22 cellular contexts compared by ENCODE assay signal in genomic region chr3:121786485-121786884, GRCh38. TPM values are rescaled to one million over a fixed set of nuclear protein-coding genes. Genes with fewer than 3 reads are reported as not detected.
A peak's percentile ranks its signal among the peaks of the same experiment; 100 is the strongest.
DNase-seq lines count a peak whose midpoint lies in the region; ATAC-seq and TF ChIP-seq lines count a peak whose summit lies in the region.
"Had no signal": no experiment of that assay in that cellular context is flagged by ENCODE, and none has a peak within 500 bp of the region (broad histone marks: within the 10 kb centered on the region; RNA-seq: fewer than 3 reads in every experiment).

No MANE protein-coding gene starts in this region.

- H3K9ac ChIP-seq in PC-3 (ENCODE audit: low read length) = no peak overlapping the region
- H3K9ac ChIP-seq: KMS-11 had no signal

- H3K27ac Mint-ChIP-seq in Calu3 (ENCODE audit: unreplicated experiment) = peak overlapping the region; percentile 23
- H3K27ac Mint-ChIP-seq: activated CD4-positive, alpha-beta T cell treated with anti-CD3 and anti-CD28 coated beads for 36 hours; activated naive CD4-positive, alpha-beta T cell treated with anti-CD3 and anti-CD28 coated beads, Interleukin-2, amount 50 U/mL, for 24 hours had no signal

- H3K79me2 ChIP-seq in PC-3 (ENCODE audit: low read length) (no peaks in the 10 kb centered on the region), osteoblast (ENCODE audit: insufficient read depth, low read length) (no peaks in the 10 kb centered on the region)

- ATAC-seq in PC-3 = peak; percentile 68
- ATAC-seq in omental fat pad (ENCODE audit: low FRiP score) = no peak
- ATAC-seq in HG03175 (IDR thresholded peaks at IDR 0.05; ENCODE audit: unreplicated experiment) = no peak
- ATAC-seq: activated CD4-positive, alpha-beta T cell treated with anti-CD3 and anti-CD28 coated beads for 36 hours; HCT116; mucosa of descending colon had no signal

- no peak overlapping the region for H3K27ac ChIP-seq in PC-3 (ENCODE audit: low read length)
- H3K27ac ChIP-seq in osteoblast (ENCODE audit: low read depth, low read length) = peak overlapping the region; percentile 56
- H3K27ac ChIP-seq: ascending aorta, esophagus squamous epithelium, KMS-11, SJSA1 had no signal

- H4K20me1 ChIP-seq in PC-3 (ENCODE audit: low read length) = no peaks in the 10 kb centered on the region
- no peaks in the 10 kb centered on the region for H4K20me1 ChIP-seq in osteoblast (ENCODE audit: insufficient read depth, low read length)

- H3F3A ChIP-seq in PC-3 (ENCODE audit: low read length, unreplicated experiment) = no peaks in the 10 kb centered on the region

- CTCF ChIA-PET in Calu3 (lab: Charles Lee) = no interaction called here
- CTCF ChIA-PET in PC-3 (lab: Charles Lee) = interaction anchor here (0.7 kb wide), 1 partner anchor 350 kb away, joined by 4 read pairs; no protein-coding TSS in a partner anchor

- no peaks in the 10 kb centered on the region for H3K9me3 ChIP-seq in PC-3 (ENCODE audit: low read length)
- H3K9me3 ChIP-seq in osteoblast (ENCODE audit: low read depth, low read length) = no peaks in the 10 kb centered on the region
- H3K9me3 ChIP-seq: ascending aorta, esophagus squamous epithelium, mucosa of descending colon, SJSA1 had no signal

- DNase-seq in Calu3 = no peak
- no peak for DNase-seq in PC-3
- DNase-seq in fibroblast of gingiva (ENCODE audit: low read depth) = peak; percentile 2
- DNase-seq in osteoblast (ENCODE audit: insufficient read length, low spot score, missing footprints) = peak; percentile 90
- no peak for DNase-seq in activated effector memory CD4-positive, alpha-beta T cell treated with anti-CD3 and anti-CD28 coated beads, Interleukin-2, amount 50 U/mL, for 16 hours
- DNase-seq in NCI-H82 (lab: John Stamatoyannopoulos, UW) = no peak
- no peak for DNase-seq in omental fat pad (ENCODE audit: low spot score)
- DNase-seq: activated CD4-positive, alpha-beta T cell treated with anti-CD3 and anti-CD28 coated beads for 36 hours; AML-193; esophagus squamous epithelium; mucosa of descending colon; NCI-H187 treated with DMSO at 0.1 percent for 48 hours; NCI-H226; stimulated activated naive CD4-positive, alpha-beta T cell treated with Interleukin-2 at 50 U/mL for 16 hours; T-helper 1 cell had no signal

- POLR2A ChIA-PET in PC-3 (lab: Charles Lee; ENCODE audit: unreplicated experiment) = no interaction called here

- H3K4me2 ChIP-seq in PC-3 (ENCODE audit: low read length) (no peak overlapping the region), osteoblast (ENCODE audit: insufficient read depth, low read length) (no peak overlapping the region)
- H3K4me2 ChIP-seq: KMS-11 had no signal

- H3K4me3 ChIP-seq in PC-3 (ENCODE audit: low read length) = no peak overlapping the region
- H3K4me3 ChIP-seq in osteoblast (ENCODE audit: insufficient read depth, low read length) = no peak overlapping the region
- H3K4me3 ChIP-seq: ascending aorta, esophagus squamous epithelium, mucosa of descending colon, SJSA1 had no signal

- H3K4me1 Mint-ChIP-seq in Calu3 (ENCODE audit: low read depth, unreplicated experiment) = no peaks in the 10 kb centered on the region
- H3K4me1 Mint-ChIP-seq: activated CD4-positive, alpha-beta T cell treated with anti-CD3 and anti-CD28 coated beads for 36 hours; activated naive CD4-positive, alpha-beta T cell treated with anti-CD3 and anti-CD28 coated beads, Interleukin-2, amount 50 U/mL, for 24 hours; neural crest cell had no signal

- no peaks in the 10 kb centered on the region for H3K27me3 Mint-ChIP-seq in Calu3 (ENCODE audit: unreplicated experiment)
- H3K27me3 Mint-ChIP-seq: activated CD4-positive, alpha-beta T cell treated with anti-CD3 and anti-CD28 coated beads for 36 hours; activated naive CD4-positive, alpha-beta T cell treated with anti-CD3 and anti-CD28 coated beads, Interleukin-2, amount 50 U/mL, for 24 hours had no signal

- BruUV-seq in Calu3 (replicated peaks; lab: Mats Ljungman, UMichigan) = no TSS peak
- BruUV-seq in PC-3 (replicated peaks; lab: Mats Ljungman, UMichigan) = no TSS peak

- H3K27me3 ChIP-seq in PC-3 (ENCODE audit: low read length) = no peaks in the 10 kb centered on the region
- H3K27me3 ChIP-seq in osteoblast (ENCODE audit: insufficient read depth, low read length) = no peaks in the 10 kb centered on the region
- H3K27me3 ChIP-seq: ascending aorta, esophagus squamous epithelium, SJSA1 had no signal

- TF ChIP-seq CTCF in Calu3 (IDR thresholded peaks at IDR 0.05; ENCODE audit: unreplicated experiment) = no peak
- no peak for TF ChIP-seq CTCF in PC-3 (conservative IDR thresholded peaks at IDR 0.05; ENCODE audit: low read depth, low read length)
- no peak for TF ChIP-seq CTCF in osteoblast (IDR thresholded peaks at IDR 0.05; ENCODE audit: extremely low read depth, low read depth, low read length)
- TF ChIP-seq CTCF in omental fat pad (IDR thresholded peaks at IDR 0.05) = no peak

- no peak overlapping the region for H2AFZ ChIP-seq in PC-3 (ENCODE audit: low read length)
- no peak overlapping the region for H2AFZ ChIP-seq in osteoblast (ENCODE audit: low read length)

- no peak overlapping the region for H3K4me3 Mint-ChIP-seq in Calu3 (ENCODE audit: low read depth, unreplicated experiment)
- H3K4me3 Mint-ChIP-seq: activated CD4-positive, alpha-beta T cell treated with anti-CD3 and anti-CD28 coated beads for 36 hours; activated naive CD4-positive, alpha-beta T cell treated with anti-CD3 and anti-CD28 coated beads, Interleukin-2, amount 50 U/mL, for 24 hours; neural crest cell had no signal

- H3K9me3 Mint-ChIP-seq in Calu3 (ENCODE audit: low read depth, unreplicated experiment) = no peaks in the 10 kb centered on the region
- H3K9me3 Mint-ChIP-seq: activated naive CD4-positive, alpha-beta T cell treated with anti-CD3 and anti-CD28 coated beads, Interleukin-2, amount 50 U/mL, for 24 hours; neural crest cell had no signal

- H3K9me2 ChIP-seq in PC-3 (replicated peaks; ENCODE audit: low read length) = no peaks in the 10 kb centered on the region

- H3K36me3 ChIP-seq in PC-3 (ENCODE audit: low read depth, low read length) = peaks cover 48% of the 10 kb centered on the region
- H3K36me3 ChIP-seq in osteoblast (ENCODE audit: insufficient read depth, low read length) = peaks cover 23% of the 10 kb centered on the region

- H3K4me1 ChIP-seq in PC-3 (ENCODE audit: insufficient read depth, low read length) (no peaks in the 10 kb centered on the region), osteoblast (ENCODE audit: insufficient read depth, low read length) (no peaks in the 10 kb centered on the region)
- H3K4me1 ChIP-seq: ascending aorta, esophagus squamous epithelium, SJSA1 had no signal

- peaks cover 19% of the 10 kb centered on the region for H3K36me3 Mint-ChIP-seq in Calu3 (ENCODE audit: insufficient read depth, unreplicated experiment)

- intact Hi-C loops in Calu3 (cut with micrococcal nuclease; ENCODE audit: unreplicated experiment) (no loop called here), PC-3 (cut with micrococcal nuclease) (no loop called here)

RNA-seq across cellular contexts. Expression of gene GOLGB1, which starts 36.9 kb away (rescaled TPM):
- total RNA-seq in Calu3 (2022) = 42.4 and 42.8 TPM in 2 replicates
- 30.2 and 31.6 TPM in 2 replicates for total RNA-seq in PC-3 (2014; rRNA removed)
- 62.2 and 70.6 TPM in 2 replicates for total RNA-seq in osteoblast
- 10 to 100 TPM; 56.6 to 68.5 (median 57.5) TPM for total RNA-seq in omental fat pad

RNA-seq across cellular contexts. Expression of gene IQCB1, which starts 48.4 kb away (rescaled TPM):
- total RNA-seq in Calu3 (2022) (25.0 and 26.7 TPM in 2 replicates), PC-3 (2014; rRNA removed) (29.0 and 29.3 TPM in 2 replicates), osteoblast (15.9 and 16.2 TPM in 2 replicates), omental fat pad (10 to 100 TPM; 16.9 to 27.5 (median 19.9) TPM)

RNA-seq across cellular contexts. Expression of gene EAF2, which starts 48.5 kb away (rescaled TPM):
- total RNA-seq in Calu3 (2022) = 4.7 and 4.9 TPM in 2 replicates
- 2.8 and 8.6 TPM in 2 replicates for total RNA-seq in PC-3 (2014; rRNA removed)
- 1.2 and 1.4 TPM in 2 replicates for total RNA-seq in osteoblast
- 1 to 10 TPM; 3.7 to 8.9 (median 6.1) TPM for total RNA-seq in omental fat pad

Comparison
In these comparisons a context has a peak if more than half of its experiments do, and no peak if none do; other contexts are left out.
1. DNase-seq: peak in fibroblast of gingiva (single experiment) and osteoblast (single experiment); none in Calu3 (single experiment), PC-3 (single experiment), activated effector memory CD4-positive, alpha-beta T cell treated with anti-CD3 and anti-CD28 coated beads, Interleukin-2, amount 50 U/mL, for 16 hours (single experiment), NCI-H82 (single experiment) and omental fat pad (single experiment).